Comparison of ENCODE assay signal across 8 cellular contexts in the genomic region with DNA sequence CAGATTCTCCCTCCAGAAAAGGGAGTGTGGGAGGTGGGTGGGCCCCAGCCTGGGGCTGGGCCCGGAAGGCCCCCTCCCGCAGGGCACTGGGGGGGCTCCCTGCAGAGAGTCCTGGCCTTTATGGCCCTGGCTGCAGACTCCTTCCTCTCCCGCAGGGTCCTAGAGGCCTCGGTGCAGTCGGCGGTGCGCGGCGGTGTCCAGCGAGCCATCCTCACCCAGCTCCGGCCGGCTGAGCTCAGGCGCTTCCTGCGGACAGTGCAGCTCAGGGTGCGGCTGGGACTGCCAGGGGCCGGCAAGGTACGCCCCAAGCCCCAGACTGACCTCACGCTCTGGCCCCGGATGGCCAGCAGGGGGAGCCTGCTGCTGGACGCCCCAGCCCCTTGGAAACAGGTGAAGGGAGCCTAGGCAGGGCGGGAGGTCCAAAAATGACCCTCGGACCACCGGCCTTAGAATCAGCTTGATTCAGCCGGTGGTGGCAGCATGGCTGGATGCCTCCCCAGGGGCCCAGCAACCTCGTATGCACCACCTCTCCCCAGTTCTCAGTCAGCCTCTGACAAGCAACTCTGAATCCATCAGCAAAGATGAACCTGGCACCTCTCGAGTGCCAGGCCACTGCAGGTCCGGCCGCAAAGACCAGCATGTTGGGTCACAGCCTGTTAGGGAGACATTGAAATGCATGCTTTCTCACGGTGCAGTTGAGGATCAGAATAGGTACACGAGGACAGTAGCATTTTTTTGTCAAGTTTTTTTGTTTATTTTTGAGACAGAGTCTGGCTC. TPM values are rescaled to one million over a fixed set of nuclear protein-coding genes. Genes with fewer than 3 reads are reported as not detected.
A peak's percentile ranks its signal among the peaks of the same experiment; 100 is the strongest.
DNase-seq lines count a peak whose midpoint lies in the region; ATAC-seq and TF ChIP-seq lines count a peak whose summit lies in the region.

No MANE protein-coding gene starts in this region.

- peak; percentile 65 for ATAC-seq in GM21619 (IDR thresholded peaks at IDR 0.05; ENCODE audit: unreplicated experiment)
- peak; percentile 52 to 71 (median 63) for ATAC-seq in psoas muscle
- ATAC-seq in GM18502 (IDR thresholded peaks at IDR 0.05; ENCODE audit: poor library complexity, unreplicated experiment) = no peak
- no peak for ATAC-seq in HG03139 (IDR thresholded peaks at IDR 0.05; ENCODE audit: unreplicated experiment)

- intact Hi-C loops in PC-9 (cut with micrococcal nuclease; ENCODE audit: unreplicated experiment) (loop anchor here (1.0 to 5.0 kb wide), 3 partner anchors 37 to 48 kb away; partner anchors contain the start of gene AGTRAP), psoas muscle (cut with DNase I) (loop anchor here in 1 of 2 donors (5.0 kb wide), 1 partner anchor 48 kb away; the partner anchor contains the start of gene AGTRAP)

- TF ChIP-seq CTCF in PC-9 (conservative IDR thresholded peaks at IDR 0.05) = peak; percentile 76
- peak; percentile 82 for TF ChIP-seq CTCF in psoas muscle (IDR thresholded peaks at IDR 0.05)

- CTCF ChIA-PET in PC-9 (lab: Charles Lee) = interaction anchor here (0.6 to 1.5 kb wide), 4 partner anchors 11 to 132 kb away, joined by 3 to 7 read pairs (median 4); no protein-coding TSS in a partner anchor

- H3K9me3 ChIP-seq in BLaER1 treated with 17β-estradiol and CSF1 and Interleukin-3, amounts not matched to agents 10 nM and 100 nM (replicated peaks in 1 of 11) = no peaks in the 10 kb centered on the region
- H3K9me3 ChIP-seq in PC-9 (ENCODE audit: insufficient read depth, low read depth) = no peaks in the 10 kb centered on the region
- no peaks in the 10 kb centered on the region for H3K9me3 ChIP-seq in psoas muscle

- no peaks in the 10 kb centered on the region for H3K79me2 ChIP-seq in PC-9 (ENCODE audit: low read depth)

- H3F3A ChIP-seq in PC-9 (ENCODE audit: insufficient read depth, low read depth) = no peaks in the 10 kb centered on the region

- H3K27me3 ChIP-seq in BLaER1 treated with 17β-estradiol and CSF1 and Interleukin-3, amounts not matched to agents 10 nM and 100 nM = no peaks in the 10 kb centered on the region
- H3K27me3 ChIP-seq in PC-9 (ENCODE audit: insufficient read depth, low read depth) (no peaks in the 10 kb centered on the region), psoas muscle (ENCODE audit: insufficient read depth in 3 of 3, low read length in 2 of 3) (no peaks in the 10 kb centered on the region)

- no peak overlapping the region for H2AFZ ChIP-seq in PC-9

- peaks cover 46 to 69% (median 62%) of the 10 kb centered on the region in 10 experiments for H3K4me1 ChIP-seq in BLaER1 treated with 17β-estradiol and CSF1 and Interleukin-3, amounts not matched to agents 10 nM and 100 nM
- no peaks in the 10 kb centered on the region; the same call in 1 of the 2 replicates for H3K4me1 ChIP-seq in PC-9 (replicated peaks; ENCODE audit: insufficient read depth)
- H3K4me1 ChIP-seq in psoas muscle = peaks cover 51% of the 10 kb centered on the region

- H3K36me3 ChIP-seq in BLaER1 treated with 17β-estradiol and CSF1 and Interleukin-3, amounts not matched to agents 10 nM and 100 nM = peaks cover 0 to 15% (median 4%) of the 10 kb centered on the region in 11 experiments; a peak in 10 of 22 replicates
- H3K36me3 ChIP-seq in PC-9 (ENCODE audit: low read depth) = no peaks in the 10 kb centered on the region
- peaks cover 0 to 6% of the 10 kb centered on the region in 2 donors for H3K36me3 ChIP-seq in psoas muscle (ENCODE audit: insufficient read depth in 1 of 2, low read depth in 1 of 2)

- H3K27ac ChIP-seq in BLaER1 treated with 17β-estradiol and CSF1 and Interleukin-3, amounts not matched to agents 10 nM and 100 nM = peak overlapping the region in 10 of 11 experiments; percentile 19 to 59 (median 42); a peak in 17 of 22 replicates
- H3K27ac ChIP-seq in PC-9 (no peak overlapping the region), angular gyrus (ENCODE audit: low read depth, low read length) (peak overlapping the region; percentile 45), psoas muscle (peak overlapping the region; percentile 41)

- 4 to 7% (median 4%) methylated on average over 24 to 30 of the region's 30 CpGs for WGBS in psoas muscle, 3 donors

- peak overlapping the region in 9 of 11 experiments; percentile 1 to 44 (median 33); a peak in 9 of 22 replicates for H3K9ac ChIP-seq in BLaER1 treated with 17β-estradiol and CSF1 and Interleukin-3, amounts not matched to agents 10 nM and 100 nM

- POLR2A ChIA-PET in PC-9 (lab: Charles Lee; ENCODE audit: unreplicated experiment) = interaction anchor here (0.5 to 0.6 kb wide), 2 partner anchors 49 to 123 kb away, joined by 4 to 6 read pairs; partner anchors contain the start of gene AGTRAP

- DNase-seq in PC-9 (peak; percentile 47 to 77), hepatic stellate cell (ENCODE audit: low spot score) (peak; percentile 71), psoas muscle (peak; percentile 78 to 88)

- no peak overlapping the region for H3K4me3 ChIP-seq in BLaER1 treated with 17β-estradiol and CSF1 and Interleukin-3, amounts not matched to agents 10 nM and 100 nM
- H3K4me3 ChIP-seq in PC-9 (no peak overlapping the region), psoas muscle (peak overlapping the region; percentile 55)

- no peaks in the 10 kb centered on the region for H3K9me2 ChIP-seq in PC-9 (ENCODE audit: insufficient read depth)

- H3K4me2 ChIP-seq in BLaER1 treated with 17β-estradiol and CSF1 and Interleukin-3, amounts not matched to agents 10 nM and 100 nM = peak overlapping the region; percentile 53 to 96 (median 68)
- 0 out of 2 replicates have a peak overlapping the region, but pooled peaks have one; percentile 11 for H3K4me2 ChIP-seq in PC-9

- no peaks in the 10 kb centered on the region for H4K20me1 ChIP-seq in BLaER1 treated with 17β-estradiol and CSF1 and Interleukin-3, amounts not matched to agents 10 nM and 100 nM
- no peaks in the 10 kb centered on the region for H4K20me1 ChIP-seq in PC-9 (ENCODE audit: insufficient read depth)

- no TSS peak for BruUV-seq in PC-9 (replicated peaks; lab: Mats Ljungman, UMichigan)

RNA-seq across cellular contexts. Expression of gene MTHFR, which starts 20.6 kb away (rescaled TPM):
- total RNA-seq in PC-9 (2021) (15.8 and 22.2 TPM in 2 replicates), psoas muscle (10 to 100 TPM; 12.7 to 26.2 (median 17.6) TPM)
- 10 to 100 TPM in 1 of 3 donors, 1 to 10 TPM in 2; 5.8 to 21.7 (median 8.6) TPM for polyA plus RNA-seq in psoas muscle

RNA-seq across cellular contexts. Expression of gene CLCN6, which starts 20.8 kb away (rescaled TPM):
- total RNA-seq in PC-9 (2021) (14.8 and 16.7 TPM in 2 replicates), psoas muscle (10 to 100 TPM in 1 of 4 donors, 1 to 10 TPM in 3; 5.5 to 17.5 (median 8.1) TPM)
- polyA plus RNA-seq in psoas muscle = 10 to 100 TPM in 1 of 3 donors, 1 to 10 TPM in 2; 6.0 to 12.0 (median 8.3) TPM

RNA-seq across cellular contexts. Expression of gene C1orf167, which starts 23.2 kb away (rescaled TPM):
- total RNA-seq in PC-9 (2021) = not detected in 2 replicates
- total RNA-seq in psoas muscle = 1 to 10 TPM; 1.8 to 5.3 (median 3.4) TPM
- polyA plus RNA-seq in psoas muscle = 1 to 10 TPM; 1.9 to 2.5 (median 2.1) TPM

RNA-seq across cellular contexts. Expression of gene AGTRAP, which starts 49.2 kb away (rescaled TPM):
- total RNA-seq in PC-9 (2021) (75.5 and 77.7 TPM in 2 replicates), psoas muscle (10 to 100 TPM; 28.5 to 46.0 (median 42.2) TPM)
- polyA plus RNA-seq in psoas muscle = 100 to 1,000 TPM in 2 of 3 donors, 10 to 100 TPM in 1; 36.9 to 179 (median 138) TPM

Comparison
In these comparisons a context has a peak if more than half of its experiments do, and no peak if none do; other contexts are left out.
1. ATAC-seq: peak in GM21619 (single experiment) and psoas muscle (4 of 4); none in GM18502 (single experiment) and HG03139 (single experiment).
2. Peak in every context shown above with its lines, with median percentiles within 50 percentile points of each other: DNase-seq.